In genomic region chr3:45612918-45613602, GRCh38 we compare ENCODE assay signal across 9 cellular contexts. TPM values are rescaled to one million over a fixed set of nuclear protein-coding genes. Genes with fewer than 3 reads are reported as not detected.
DNase-seq lines count a peak whose midpoint lies in the region; ATAC-seq, FAIRE-seq and TF ChIP-seq lines count a peak whose summit lies in the region.
"Had no signal": no experiment of that assay in that cellular context is flagged by ENCODE, and none has a peak within 500 bp of the region (broad histone marks: within the 10 kb centered on the region; RNA-seq: fewer than 3 reads in every experiment).

No MANE protein-coding gene starts in this region.

- H3K4me3 ChIP-seq in Jurkat, Clone E6-1 (ENCODE audit: low read length), result no peak overlapping the region

- peak; percentile 94 for FAIRE-seq in GM12891 (lab: Jason Lieb, UNC)
- FAIRE-seq: colon had no signal

- DNase-seq in GM12891 (ENCODE audit: insufficient read length, low spot score) (no peak), fibroblast of peridontal ligament (ENCODE audit: extremely low read depth) (peak; percentile 63), T-helper 1 cell (no peak), NCI-H2081 (lab: John Stamatoyannopoulos, UW) (no peak), SKM-1 (lab: John Stamatoyannopoulos, UW; ENCODE audit: unreplicated experiment) (no peak)
- DNase-seq in Jurkat, Clone E6-1 (ENCODE audit: low read depth, low spot score), result peak; percentile 45
- DNase-seq in activated CD4-positive, alpha-beta T cell treated with anti-CD3 and anti-CD28 coated beads, Interleukin-2, amount 50 U/mL, for 4 hours, result no peak

- no peak for TF ChIP-seq POLR2A in GM12891 (IDR thresholded peaks at IDR 0.05; ENCODE audit: low read depth, low read length)

- ATAC-seq in GM21717 (IDR thresholded peaks at IDR 0.05; ENCODE audit: unreplicated experiment), result peak; percentile 73

TF ChIP-seq in GM12891, 5 proteins besides CTCF, POLR2A, EP300 and RAD21:
- TF ChIP-seq SPI1 (IDR thresholded peaks at IDR 0.05; ENCODE audit: low read depth, low read length) (no peak), POU2F2 (IDR thresholded peaks at IDR 0.05; ENCODE audit: low read depth, low read length) (peak; percentile 40; the same call in 1 of the 2 replicates), POLR2AphosphoS5 (IDR thresholded peaks at IDR 0.05; ENCODE audit: low read depth, low read length) (no peak), TAF1 (IDR thresholded peaks at IDR 0.05; ENCODE audit: low read depth, low read length) (no peak), PAX5 (IDR thresholded peaks at IDR 0.05; ENCODE audit: insufficient read depth, low read length, severe bottlenecking) (no peak)

RNA-seq across cellular contexts. Expression of gene LIMD1, which starts 18.5 kb away (rescaled TPM):
- 13.0 TPM for polyA plus RNA-seq in GM12891 (2012; ENCODE audit: low read depth, missing spikeins)
- polyA plus RNA-seq in Jurkat, Clone E6-1 (2012; ENCODE audit: insufficient read depth, insufficient read length), result 23.4 TPM

Comparison
In these comparisons a context has a peak if more than half of its experiments do, and no peak if none do; other contexts are left out.
1. DNase-seq: peak in Jurkat, Clone E6-1 (single experiment) and fibroblast of peridontal ligament (single experiment); none in GM12891 (single experiment), T-helper 1 cell (0 of 5), activated CD4-positive, alpha-beta T cell treated with anti-CD3 and anti-CD28 coated beads, Interleukin-2, amount 50 U/mL, for 4 hours (0 of 2), NCI-H2081 (0 of 2) and SKM-1 (single experiment).